10 cellular contexts compared by ENCODE assay signal in the genomic region with DNA sequence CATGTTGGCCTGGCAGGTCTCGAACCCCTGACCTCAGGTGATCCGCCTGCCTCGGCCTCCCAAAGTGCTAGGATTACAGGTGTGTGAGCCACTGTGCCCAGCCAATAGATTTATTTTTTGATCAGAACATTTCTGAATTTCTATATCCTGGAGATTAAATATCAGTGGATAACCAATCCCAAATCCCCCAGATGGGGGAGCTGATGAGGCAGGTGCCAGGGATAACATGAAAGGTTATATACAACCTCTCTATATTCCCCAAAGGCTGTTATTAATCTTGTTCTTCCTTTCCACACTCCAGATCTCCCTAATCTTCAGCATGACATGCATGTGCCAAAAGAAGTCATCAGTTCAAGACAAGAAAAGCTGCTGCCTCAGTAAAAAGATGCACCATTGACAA.
DNase-seq lines count a peak whose midpoint lies in the region; ATAC-seq, FAIRE-seq and TF ChIP-seq lines count a peak whose summit lies in the region.
"Had no signal": no experiment of that assay in that cellular context is flagged by ENCODE, and none has a peak within 500 bp of the region (broad histone marks: within the 10 kb centered on the region; RNA-seq: fewer than 3 reads in every experiment).

No MANE protein-coding gene starts in this region.

- no peak overlapping the region for H3K4me3 Mint-ChIP-seq in progenitor cell of endocrine pancreas (ENCODE audit: low read depth)
- H3K4me3 Mint-ChIP-seq: activated naive CD4-positive, alpha-beta T cell treated with anti-CD3 and anti-CD28 coated beads, Interleukin-2, amount 10 ng/mL, durations not matched to agents 7 days and 5 days; CD4-positive, alpha-beta memory T cell had no signal

- no peak for ATAC-seq in HG03095 (IDR thresholded peaks at IDR 0.05; ENCODE audit: unreplicated experiment)

- peak; percentile 50 for TF ChIP-seq CTCF in bronchial epithelial cell (IDR thresholded peaks at IDR 0.05; ENCODE audit: insufficient read depth, low read length, severe bottlenecking)
- TF ChIP-seq CTCF in progenitor cell of endocrine pancreas (IDR thresholded peaks at IDR 0.05; ENCODE audit: unreplicated experiment): peak; percentile 46
- TF ChIP-seq CTCF in thyroid gland (IDR thresholded peaks at IDR 0.05): peak in 3 of 6 experiments; percentile 21 to 40 (median 27)

- no peak for FAIRE-seq in bronchial epithelial cell (lab: Jason Lieb, UNC)

- TF ChIP-seq POLR2A in thyroid gland (IDR thresholded peaks at IDR 0.05): no peak

- H3K36me3 Mint-ChIP-seq in progenitor cell of endocrine pancreas (ENCODE audit: insufficient read depth): no peaks in the 10 kb centered on the region
- H3K36me3 Mint-ChIP-seq: activated naive CD4-positive, alpha-beta T cell treated with anti-CD3 and anti-CD28 coated beads, Interleukin-2, amount 10 ng/mL, durations not matched to agents 7 days and 5 days; CD4-positive, alpha-beta memory T cell had no signal

- H3K36me3 ChIP-seq in bronchial epithelial cell (ENCODE audit: control insufficient read depth, insufficient read depth, low read length) (no peaks in the 10 kb centered on the region), thyroid gland (no peaks in the 10 kb centered on the region)

- no peaks in the 10 kb centered on the region for H3K9me3 Mint-ChIP-seq in progenitor cell of endocrine pancreas (ENCODE audit: low read depth)
- H3K9me3 Mint-ChIP-seq: activated naive CD4-positive, alpha-beta T cell treated with anti-CD3 and anti-CD28 coated beads, Interleukin-2, amount 10 ng/mL, durations not matched to agents 7 days and 5 days; CD4-positive, alpha-beta memory T cell had no signal

- H3K27me3 ChIP-seq in bronchial epithelial cell (ENCODE audit: control insufficient read depth, insufficient read depth, low read length): no peaks in the 10 kb centered on the region
- H3K27me3 ChIP-seq in thyroid gland: no peaks in the 10 kb centered on the region

- intact Hi-C loops in thyroid gland (cut with DNase I): no loop called here

- no peak overlapping the region for H3K27ac Mint-ChIP-seq in progenitor cell of endocrine pancreas
- H3K27ac Mint-ChIP-seq: activated naive CD4-positive, alpha-beta T cell treated with anti-CD3 and anti-CD28 coated beads, Interleukin-2, amount 10 ng/mL, durations not matched to agents 7 days and 5 days; CD4-positive, alpha-beta memory T cell had no signal

- peaks cover 3% of the 10 kb centered on the region for H3K4me1 Mint-ChIP-seq in progenitor cell of endocrine pancreas (ENCODE audit: low read depth)
- H3K4me1 Mint-ChIP-seq: activated naive CD4-positive, alpha-beta T cell treated with anti-CD3 and anti-CD28 coated beads, Interleukin-2, amount 10 ng/mL, durations not matched to agents 7 days and 5 days; CD4-positive, alpha-beta memory T cell had no signal

- 87 to 89% methylated on average over 3 of the region's 3 CpGs for WGBS in thyroid gland, 2 donors

- H3K27me3 Mint-ChIP-seq in progenitor cell of endocrine pancreas: no peaks in the 10 kb centered on the region

- H3K4me1 ChIP-seq in thyroid gland: no peaks in the 10 kb centered on the region

- no peak overlapping the region for H3K27ac ChIP-seq in thyroid gland

- peak; percentile 46 for DNase-seq in NCI-H82 (lab: John Stamatoyannopoulos, UW)
- no peak for DNase-seq in NCI-H82 treated with DMSO at 0.1 percent for 48 hours (lab: John Stamatoyannopoulos, UW; ENCODE audit: unreplicated experiment)
- DNase-seq in LoVo (ENCODE audit: low spot score): peak; percentile 19
- peak; percentile 35 for DNase-seq in bronchial epithelial cell (ENCODE audit: low read depth)
- DNase-seq in progenitor cell of endocrine pancreas (ENCODE audit: low spot score, unreplicated experiment): no peak
- DNase-seq in thyroid gland: no peak
- no peak for DNase-seq in NK-92 (lab: John Stamatoyannopoulos, UW; ENCODE audit: unreplicated experiment)
- DNase-seq: activated naive CD4-positive, alpha-beta T cell treated with anti-CD3 and anti-CD28 coated beads, Interleukin-2, amount 10 ng/mL, durations not matched to agents 7 days and 5 days; CD4-positive, alpha-beta memory T cell had no signal

- H3K4me3 ChIP-seq in bronchial epithelial cell (ENCODE audit: low read depth, low read length) (no peak overlapping the region), thyroid gland (replicated peaks in 1 of 3) (no peak overlapping the region)

- H3K9me3 ChIP-seq in thyroid gland: no peaks in the 10 kb centered on the region

Comparison
In these comparisons a context has a peak if more than half of its experiments do, and no peak if none do; other contexts are left out.
1. DNase-seq: peak in NCI-H82 (single experiment), LoVo (single experiment) and bronchial epithelial cell (single experiment); none in NCI-H82 treated with DMSO at 0.1 percent for 48 hours (single experiment), progenitor cell of endocrine pancreas (single experiment), thyroid gland (0 of 2) and NK-92 (single experiment).